ENCODE assay signal across 9 cellular contexts in the genomic region with DNA sequence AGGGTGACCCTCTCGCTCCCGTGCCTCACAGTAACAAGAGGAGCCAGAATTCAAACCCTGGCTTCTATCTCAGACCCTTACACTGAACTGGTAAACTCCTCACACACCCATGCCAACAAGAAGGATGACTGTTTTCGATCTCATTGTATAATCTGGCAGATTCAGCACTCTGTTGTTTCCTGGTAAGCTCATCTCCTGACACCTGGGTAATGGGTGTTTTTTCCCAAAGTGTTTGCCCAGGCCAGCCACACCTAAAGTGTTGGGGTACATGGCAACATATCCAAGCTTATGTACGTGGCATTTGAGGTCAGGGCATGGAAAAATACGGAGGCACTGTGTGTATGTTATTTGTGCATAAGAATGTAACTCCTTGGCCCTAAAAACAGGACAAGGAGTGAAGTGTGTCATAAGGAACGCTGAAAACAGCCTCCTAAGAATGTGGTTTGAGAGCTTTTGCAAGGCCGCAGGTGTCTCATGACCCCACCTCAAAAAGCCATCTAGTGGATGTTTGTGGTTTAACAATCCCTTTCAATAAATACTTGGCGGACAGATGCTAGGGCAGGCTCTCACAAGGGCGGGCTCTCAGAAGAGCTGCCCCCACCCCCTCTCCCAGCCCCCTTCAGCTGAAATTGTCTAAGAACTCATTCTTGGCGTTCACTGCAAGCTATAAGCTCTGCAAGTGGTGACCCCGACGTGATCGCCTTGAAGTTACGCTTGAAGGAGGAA. TPM values are rescaled to one million over a fixed set of nuclear protein-coding genes. Genes with fewer than 3 reads are reported as not detected.
DNase-seq lines count a peak whose midpoint lies in the region; ATAC-seq, FAIRE-seq and TF ChIP-seq lines count a peak whose summit lies in the region.
"Had no signal": no experiment of that assay in that cellular context is flagged by ENCODE, and none has a peak within 500 bp of the region (broad histone marks: within the 10 kb centered on the region; RNA-seq: fewer than 3 reads in every experiment).

Gene MS4A15 (plus strand): TSS at position 561 of the 726 bp plus-strand sequence. CDS start 6,867 bp downstream, outside the sequence.

- H3K9me3 Mint-ChIP-seq in effector memory CD8-positive, alpha-beta T cell: no peaks in the 10 kb centered on the region

- WGBS in hepatocyte (ENCODE audit: low lambda C conversion rate, missing lambda C conversion rate): 66% methylated on average over 14 of the region's 14 CpGs

- H3K4me2 ChIP-seq in PC-9 (no peak within 1 kb of the TSS), hepatocyte (no peak within 1 kb of the TSS)

- no peak within 1 kb of the TSS for H3K27ac Mint-ChIP-seq in effector memory CD8-positive, alpha-beta T cell

- intact Hi-C loops in PC-9 (cut with micrococcal nuclease; ENCODE audit: unreplicated experiment): no loop called here

- ATAC-seq in GM21390 (IDR thresholded peaks at IDR 0.05; ENCODE audit: unreplicated experiment) (no peak), HG03432 (IDR thresholded peaks at IDR 0.05; ENCODE audit: unreplicated experiment) (no peak)
- no peak for ATAC-seq in effector memory CD8-positive, alpha-beta T cell (replicated peaks)

- H4K20me1 ChIP-seq in PC-9 (ENCODE audit: insufficient read depth) (no peaks in the 10 kb centered on the region), hepatocyte (ENCODE audit: insufficient read depth, poor library complexity, severe bottlenecking) (no peaks in the 10 kb centered on the region)

- DNase-seq in AG04450 (ENCODE audit: low read depth, low spot score): no peak
- DNase-seq in GM19239 (ENCODE audit: insufficient read length, low spot score): no peak
- DNase-seq in PC-9: peak in 1 of 2 experiments; percentile 57
- peak; percentile 38 for DNase-seq in hepatocyte (ENCODE audit: low spot score)
- no peak for DNase-seq in stimulated activated CD4-positive, alpha-beta T cell treated with anti-CD3 and anti-CD28 coated beads, Interleukin-15, amount 100 ng/mL, for 24 hours
- no peak for DNase-seq in effector memory CD8-positive, alpha-beta T cell

- H3K9me2 ChIP-seq in PC-9 (ENCODE audit: insufficient read depth) (no peaks in the 10 kb centered on the region), hepatocyte (replicated peaks; ENCODE audit: insufficient read depth) (no peaks in the 10 kb centered on the region)

- POLR2A ChIA-PET in AG04450 (lab: Yijun Ruan, JAX) (no interaction called here), PC-9 (lab: Charles Lee; ENCODE audit: unreplicated experiment) (no interaction called here)

- H3K36me3 ChIP-seq in PC-9 (ENCODE audit: low read depth) (no peaks in the 10 kb centered on the region), hepatocyte (replicated peaks; ENCODE audit: insufficient read depth, low read depth) (no peaks in the 10 kb centered on the region)

- H3K4me1 ChIP-seq in PC-9 (replicated peaks; ENCODE audit: insufficient read depth) (no peaks in the 10 kb centered on the region), hepatocyte (ENCODE audit: insufficient read depth) (peaks cover 8% of the 10 kb centered on the region)

- H2AFZ ChIP-seq in PC-9 (no peak within 1 kb of the TSS), hepatocyte (no peak within 1 kb of the TSS)

- peak; percentile 83 for FAIRE-seq in GM19239 (lab: Jason Lieb, UNC)

- H3K4me3 ChIP-seq in AG04450 (ENCODE audit: low read depth, low read length) (no peak within 1 kb of the TSS), PC-9 (no peak within 1 kb of the TSS), hepatocyte (no peak within 1 kb of the TSS)

- H3K9me3 ChIP-seq in AG04450 (ENCODE audit: control insufficient read depth, insufficient read depth, low read length) (no peaks in the 10 kb centered on the region), PC-9 (ENCODE audit: insufficient read depth, low read depth) (no peaks in the 10 kb centered on the region), hepatocyte (ENCODE audit: low read depth) (no peaks in the 10 kb centered on the region)

- no peak within 1 kb of the TSS for H3K27ac ChIP-seq in AG04450 (ENCODE audit: low read depth, low read length)
- no peak within 1 kb of the TSS for H3K27ac ChIP-seq in PC-9
- H3K27ac ChIP-seq in hepatocyte: no peak within 1 kb of the TSS

- no peak within 1 kb of the TSS for H3K4me3 Mint-ChIP-seq in effector memory CD8-positive, alpha-beta T cell

- H3K36me3 Mint-ChIP-seq in effector memory CD8-positive, alpha-beta T cell (ENCODE audit: insufficient read depth): peaks cover 3% of the 10 kb centered on the region

- no peaks in the 10 kb centered on the region for H3F3A ChIP-seq in PC-9 (ENCODE audit: insufficient read depth, low read depth)

- CTCF ChIA-PET in AG04450 (lab: Charles Lee): interaction anchor here (0.6 to 1.2 kb wide), 4 partner anchors 9 to 20 kb away, joined by 3 to 6 read pairs (median 4); no protein-coding TSS in a partner anchor
- CTCF ChIA-PET in PC-9 (lab: Charles Lee): no interaction called here

- H3K79me2 ChIP-seq in PC-9 (ENCODE audit: low read depth): no peaks in the 10 kb centered on the region
- no peaks in the 10 kb centered on the region for H3K79me2 ChIP-seq in hepatocyte

- TF ChIP-seq CTCF in AG04450 (IDR thresholded peaks at IDR 0.05; ENCODE audit: low read depth, low read length) (peak; percentile 26; the same call in 1 of the 2 replicates), PC-9 (conservative IDR thresholded peaks at IDR 0.05) (peak; percentile 58), hepatocyte (IDR thresholded peaks at IDR 0.05; ENCODE audit: poor library complexity) (peak; percentile 32)

- BruUV-seq in PC-9 (replicated peaks; lab: Mats Ljungman, UMichigan): no TSS peak

- H3K27me3 ChIP-seq in AG04450 (ENCODE audit: control insufficient read depth, insufficient read depth, low read length) (no peaks in the 10 kb centered on the region), PC-9 (ENCODE audit: insufficient read depth, low read depth) (peaks cover 69% of the 10 kb centered on the region), hepatocyte (no peaks in the 10 kb centered on the region)

- peaks cover 67 to 87% of the 10 kb centered on the region in 2 donors for H3K27me3 Mint-ChIP-seq in effector memory CD8-positive, alpha-beta T cell

- H3K4me1 Mint-ChIP-seq in effector memory CD8-positive, alpha-beta T cell (ENCODE audit: low read depth in 2 of 2): no peaks in the 10 kb centered on the region

RNA-seq across cellular contexts. Expression of gene MS4A15, which starts in this region (rescaled TPM):
- not detected in 2 replicates for polyA plus RNA-seq in AG04450 (2011; rRNA removed)
- polyA minus RNA-seq in AG04450 (2011; rRNA and poly(A)+ RNA removed): not detected in 2 replicates
- total RNA-seq in PC-9 (2021): not detected in 2 replicates
- total RNA-seq in hepatocyte: 0.88 and 1.1 TPM in 2 replicates
- 4.3 and 8.0 TPM in 2 replicates for polyA plus RNA-seq in hepatocyte
- total RNA-seq: T-helper 1 cell treated with Interleukin-12 subunit alpha and Interleukin-12 subunit beta and Interleukin-4 antibody, amounts not matched to agents 30 ng/mL and 1 ng/mL, for 36 hours had no signal
